Comparison of ENCODE assay signal across 15 cellular contexts in genomic region chr2:128808462-128809255, GRCh38.
DNase-seq lines count a peak whose midpoint lies in the region; ATAC-seq and TF ChIP-seq lines count a peak whose summit lies in the region.
"Had no signal": no experiment of that assay in that cellular context is flagged by ENCODE, and none has a peak within 500 bp of the region (broad histone marks: within the 10 kb centered on the region; RNA-seq: fewer than 3 reads in every experiment).

No MANE protein-coding gene starts in this region.

- H3K36me3 ChIP-seq in brain microvascular endothelial cell (replicated peaks): no peaks in the 10 kb centered on the region
- H3K36me3 ChIP-seq: uterus had no signal

- TF ChIP-seq CTCF in brain microvascular endothelial cell (IDR thresholded peaks at IDR 0.05; ENCODE audit: low read depth, low read length, missing control alignments) (no peak), coronary artery (IDR thresholded peaks at IDR 0.05) (no peak)

- H3K27ac ChIP-seq in brain microvascular endothelial cell (peak overlapping the region; percentile 34), coronary artery (peak overlapping the region in 1 of 2 donors; percentile 25)
- H3K27ac ChIP-seq: uterus had no signal

- intact Hi-C loops in head of caudate nucleus (cut with DNase I): no loop called here

- H3K4me3 ChIP-seq in brain microvascular endothelial cell (ENCODE audit: low read depth, low read length) (no peak overlapping the region), coronary artery (no peak overlapping the region)
- H3K4me3 ChIP-seq: uterus had no signal

- no peak for ATAC-seq in HG03469 (IDR thresholded peaks at IDR 0.05; ENCODE audit: unreplicated experiment)
- ATAC-seq in HG02571 (IDR thresholded peaks at IDR 0.05; ENCODE audit: unreplicated experiment): no peak

- no peaks in the 10 kb centered on the region for H3K27me3 ChIP-seq in brain microvascular endothelial cell (replicated peaks)
- H3K27me3 ChIP-seq: uterus had no signal

- in situ Hi-C loops in brain microvascular endothelial cell (cut with HindIII; ENCODE audit: low pct_ligation_motif_present, low sequenced_read_pairs): no loop called here

- DNase-seq in HS-5 (ENCODE audit: low read depth) (peak; percentile 18), brain microvascular endothelial cell (peak; percentile 74), head of caudate nucleus (peak in 27 of 42 donors; percentile 26 to 83 (median 54)), pons (ENCODE audit: low spot score) (peak; percentile 19), coronary artery (ENCODE audit: low spot score) (no peak)
- no peak for DNase-seq in central memory CD4-positive, alpha-beta T cell
- DNase-seq: activated CD4-positive, alpha-beta T cell treated with anti-CD3 and anti-CD28 coated beads, Interleukin-2, amount 50 U/mL, for 48 hours; C1 segment of cervical spinal cord; DMS79 treated with DMSO at 0.1 percent for 48 hours; KBM-7; NCI-H187 treated with DMSO at 0.1 percent for 48 hours; stimulated activated CD4-positive, alpha-beta T cell treated with anti-CD3 and anti-CD28 coated beads, Interleukin-2, amount 100 ng/mL, for 48 hours; uterus had no signal

Comparison
In these comparisons a context has a peak if more than half of its experiments do, and no peak if none do; other contexts are left out.
1. DNase-seq: peak in HS-5 (single experiment), brain microvascular endothelial cell (single experiment), head of caudate nucleus (27 of 42) and pons (single experiment); none in coronary artery (single experiment) and central memory CD4-positive, alpha-beta T cell (single experiment).